ENCODE assay signal across 13 cellular contexts in genomic region chr19:48413879-48414623, GRCh38. TPM values are rescaled to one million over a fixed set of nuclear protein-coding genes. Genes with fewer than 3 reads are reported as not detected.
DNase-seq lines count a peak whose midpoint lies in the region; ATAC-seq and TF ChIP-seq lines count a peak whose summit lies in the region.
"Had no signal": no experiment of that assay in that cellular context is flagged by ENCODE, and none has a peak within 500 bp of the region (broad histone marks: within the 10 kb centered on the region; RNA-seq: fewer than 3 reads in every experiment).

No MANE protein-coding gene starts in this region.

- H3K4me2 ChIP-seq in SK-N-SH (no peak overlapping the region), hepatocyte (peak overlapping the region; percentile 77), smooth muscle cell (peak overlapping the region; percentile 54)

- in situ Hi-C loops in KBM-7 (cut with MboI; ENCODE audit: low pct_unique_long_range_greater_than_20kb, low sequenced_read_pairs) = no loop called here

- H3K36me3 ChIP-seq in SK-N-SH (replicated peaks in 1 of 2; ENCODE audit: control insufficient read depth in 1 of 2, insufficient read depth in 2 of 2, low read length in 1 of 2) (no peaks in the 10 kb centered on the region), hepatocyte (replicated peaks; ENCODE audit: insufficient read depth, low read depth) (no peaks in the 10 kb centered on the region), smooth muscle cell (ENCODE audit: low read depth) (peaks cover 3% of the 10 kb centered on the region)
- H3K36me3 ChIP-seq: vagina had no signal

- H3K79me2 ChIP-seq in SK-N-SH (ENCODE audit: insufficient read depth) = no peaks in the 10 kb centered on the region
- no peaks in the 10 kb centered on the region for H3K79me2 ChIP-seq in hepatocyte
- H3K79me2 ChIP-seq in smooth muscle cell (ENCODE audit: low read depth) = no peaks in the 10 kb centered on the region

- POLR2A ChIA-PET in SK-N-SH (lab: Yijun Ruan, JAX) = no interaction called here

- no peak for DNase-seq in SK-N-SH
- DNase-seq in NCI-H226 = peak; percentile 56
- DNase-seq in hepatocyte (ENCODE audit: low spot score) = peak; percentile 15
- DNase-seq in smooth muscle cell (lab: John Stamatoyannopoulos, UW; ENCODE audit: unreplicated experiment) = no peak
- DNase-seq in KBM-7 = no peak
- DNase-seq in amniotic stem cell (lab: John Stamatoyannopoulos, UW) = no peak
- no peak for DNase-seq in pons (ENCODE audit: low spot score)
- DNase-seq: NCI-H1436 treated with DMSO at 0.1 percent for 48 hours had no signal

- H3K4me1 ChIP-seq in SK-N-SH (ENCODE audit: control insufficient read depth in 1 of 2, insufficient read depth in 2 of 2, low read depth in 1 of 2, low read length in 1 of 2) = no peaks in the 10 kb centered on the region; a peak in 1 of 4 replicates
- H3K4me1 ChIP-seq in hepatocyte (ENCODE audit: insufficient read depth) = no peaks in the 10 kb centered on the region
- H3K4me1 ChIP-seq in smooth muscle cell (ENCODE audit: low read depth) = peaks cover 8% of the 10 kb centered on the region

- H2AFZ ChIP-seq in SK-N-SH (ENCODE audit: low read depth) (no peak overlapping the region; the same call in 1 of the 2 replicates), hepatocyte (peak overlapping the region; percentile 77), smooth muscle cell (ENCODE audit: low read depth) (no peak overlapping the region)

- WGBS in SK-N-SH (ENCODE audit: low lambda C conversion rate) = 72% methylated on average over 19 of the region's 26 CpGs
- WGBS in hepatocyte (ENCODE audit: low lambda C conversion rate, missing lambda C conversion rate) = 37% methylated on average over 26 of the region's 26 CpGs
- WGBS in smooth muscle cell (ENCODE audit: low lambda C conversion rate) = 45% methylated on average over 26 of the region's 26 CpGs

- no peak overlapping the region for H3K4me3 ChIP-seq in SK-N-SH (ENCODE audit: low read depth in 2 of 2, low read length in 1 of 2)
- no peak overlapping the region for H3K4me3 ChIP-seq in hepatocyte
- no peak overlapping the region for H3K4me3 ChIP-seq in smooth muscle cell

- TF ChIP-seq RAD21 in SK-N-SH (IDR thresholded peaks at IDR 0.05; ENCODE audit: low read length) = no peak

- no peak overlapping the region for H3K9ac ChIP-seq in SK-N-SH
- H3K9ac ChIP-seq in smooth muscle cell (ENCODE audit: low read depth) = no peak overlapping the region

- TF ChIP-seq EP300 in SK-N-SH (IDR thresholded peaks at IDR 0.05; ENCODE audit: borderline replicate concordance in 1 of 2, low read depth in 1 of 2, low read length in 1 of 2) = no peak

- H3K27ac ChIP-seq in SK-N-SH (ENCODE audit: low read depth in 2 of 2, low read length in 1 of 2) (peak overlapping the region in 1 of 2 experiments; percentile 11; a peak in 1 of 4 replicates), hepatocyte (no peak overlapping the region), smooth muscle cell (ENCODE audit: low read depth) (no peak overlapping the region)
- H3K27ac ChIP-seq: vagina had no signal

- TF ChIP-seq CTCF in SK-N-SH (IDR thresholded peaks at IDR 0.05) (no peak), hepatocyte (IDR thresholded peaks at IDR 0.05; ENCODE audit: poor library complexity) (no peak), smooth muscle cell (IDR thresholded peaks at IDR 0.05; ENCODE audit: borderline replicate concordance, insufficient read depth, poor library complexity, severe bottlenecking) (no peak)

- CTCF ChIA-PET in SK-N-SH (lab: Yijun Ruan, JAX) = interaction anchor here (0.5 to 1.8 kb wide), 3 partner anchors 75 to 787 kb away, joined by 3 read pairs; no protein-coding TSS in a partner anchor

- H3K9me3 ChIP-seq in SK-N-SH (no peaks in the 10 kb centered on the region), hepatocyte (ENCODE audit: low read depth) (no peaks in the 10 kb centered on the region), smooth muscle cell (replicated peaks; ENCODE audit: low read depth) (no peaks in the 10 kb centered on the region)
- H3K9me3 ChIP-seq: vagina had no signal

- H3K9me2 ChIP-seq in SK-N-SH (no peaks in the 10 kb centered on the region), hepatocyte (replicated peaks; ENCODE audit: insufficient read depth) (no peaks in the 10 kb centered on the region)

- no peaks in the 10 kb centered on the region for H4K20me1 ChIP-seq in SK-N-SH (ENCODE audit: insufficient read depth)
- H4K20me1 ChIP-seq in hepatocyte (ENCODE audit: insufficient read depth, poor library complexity, severe bottlenecking) = no peaks in the 10 kb centered on the region
- H4K20me1 ChIP-seq in smooth muscle cell (ENCODE audit: low read depth) = no peaks in the 10 kb centered on the region

- H3F3A ChIP-seq in SK-N-SH (replicated peaks; ENCODE audit: insufficient read depth) (no peaks in the 10 kb centered on the region), smooth muscle cell (ENCODE audit: low read depth) (no peaks in the 10 kb centered on the region)

- H3K27me3 ChIP-seq in SK-N-SH (ENCODE audit: insufficient read depth) = no peaks in the 10 kb centered on the region
- no peaks in the 10 kb centered on the region for H3K27me3 ChIP-seq in hepatocyte
- H3K27me3 ChIP-seq in smooth muscle cell (ENCODE audit: low read depth) = no peaks in the 10 kb centered on the region
- H3K27me3 ChIP-seq: vagina had no signal

- ATAC-seq in SK-N-SH treated with all-trans-retinoic acid at 6 μM for 48 hours = peak; percentile 25

TF ChIP-seq in SK-N-SH treated with all-trans-retinoic acid at 6 μM for 48 hours, 23 proteins besides CTCF, POLR2A, EP300 and RAD21 (continues in another document):
- TF ChIP-seq PATZ1 (CRISPR knock-in tag; IDR thresholded peaks at IDR 0.05; ENCODE audit: borderline replicate concordance) (no peak), ZC3H10 (CRISPR knock-in tag; IDR thresholded peaks at IDR 0.05) (no peak)

TF ChIP-seq in SK-N-SH, 30 proteins besides CTCF, POLR2A, EP300 and RAD21 (continues in another document):
- TF ChIP-seq FOXM1 (IDR thresholded peaks at IDR 0.05; ENCODE audit: low read depth) = no peak
- TF ChIP-seq RCOR1 (IDR thresholded peaks at IDR 0.05; ENCODE audit: low read length) = no peak
- TF ChIP-seq REST (IDR thresholded peaks at IDR 0.05; ENCODE audit: low read depth, low read length) = no peak
- no peak for TF ChIP-seq FOSL2 (IDR thresholded peaks at IDR 0.05; ENCODE audit: borderline replicate concordance, low read depth)
- no peak for TF ChIP-seq ELF1 (IDR thresholded peaks at IDR 0.05)

RNA-seq across cellular contexts. Expression of gene GRIN2D, which starts 20.6 kb away (rescaled TPM):
- polyA plus RNA-seq in SK-N-SH (2012; rRNA removed) = 0.54 and 0.92 TPM in 2 replicates
- 0.28 and 0.56 TPM in 2 replicates for polyA plus RNA-seq in SK-N-SH (2012; cell fraction: cytosol; rRNA removed)
- polyA plus RNA-seq in SK-N-SH (2012; cell fraction: nucleus; rRNA removed) = 1.3 and 1.4 TPM in 2 replicates
- 0.40 and 1.00 TPM in 2 replicates for total RNA-seq in hepatocyte
- 2.1 and 2.7 TPM in 2 replicates for polyA plus RNA-seq in hepatocyte
- total RNA-seq in smooth muscle cell = 3.5 and 4.0 TPM in 2 replicates
- 10.7 and 12.7 TPM in 2 replicates for polyA plus RNA-seq in smooth muscle cell
- total RNA-seq: vagina had no signal

RNA-seq across cellular contexts. Expression of gene KDELR1, which starts 22.7 kb away (rescaled TPM):
- 119 and 138 TPM in 2 replicates for polyA plus RNA-seq in SK-N-SH (2012; rRNA removed)
- 112 and 158 TPM in 2 replicates for polyA plus RNA-seq in SK-N-SH (2012; cell fraction: cytosol; rRNA removed)
- 110 and 150 TPM in 2 replicates for polyA plus RNA-seq in SK-N-SH (2012; cell fraction: nucleus; rRNA removed)
- total RNA-seq in hepatocyte = 164 and 179 TPM in 2 replicates
- polyA plus RNA-seq in hepatocyte = 278 and 288 TPM in 2 replicates
- 203 and 239 TPM in 2 replicates for total RNA-seq in smooth muscle cell
- 296 and 315 TPM in 2 replicates for polyA plus RNA-seq in smooth muscle cell

RNA-seq across cellular contexts. Expression of gene GRWD1, which starts 31.7 kb away (rescaled TPM):
- 34.1 and 36.6 TPM in 2 replicates for polyA plus RNA-seq in SK-N-SH (2012; rRNA removed)
- 23.8 and 30.6 TPM in 2 replicates for polyA plus RNA-seq in SK-N-SH (2012; cell fraction: cytosol; rRNA removed)
- 29.1 and 29.6 TPM in 2 replicates for polyA plus RNA-seq in SK-N-SH (2012; cell fraction: nucleus; rRNA removed)
- total RNA-seq in hepatocyte = 25.2 and 25.9 TPM in 2 replicates
- polyA plus RNA-seq in hepatocyte = 33.1 and 36.6 TPM in 2 replicates
- total RNA-seq in smooth muscle cell = 11.7 and 22.1 TPM in 2 replicates
- polyA plus RNA-seq in smooth muscle cell = 23.6 and 25.7 TPM in 2 replicates

RNA-seq across cellular contexts. Expression of gene KCNJ14, which starts 41.3 kb away (rescaled TPM):
- polyA plus RNA-seq in SK-N-SH (2012; rRNA removed) (1.1 and 1.2 TPM in 2 replicates), hepatocyte (0.32 and 1.1 TPM in 2 replicates), smooth muscle cell (1.7 and 2.0 TPM in 2 replicates)
- polyA plus RNA-seq in SK-N-SH (2012; cell fraction: cytosol; rRNA removed) = 0.54 and 0.93 TPM in 2 replicates
- polyA plus RNA-seq in SK-N-SH (2012; cell fraction: nucleus; rRNA removed) = 6.1 and 7.2 TPM in 2 replicates
- total RNA-seq in hepatocyte (0.12 and 0.70 TPM in 2 replicates), smooth muscle cell (1.2 and 1.8 TPM in 2 replicates)

RNA-seq across cellular contexts. Expression of gene SYNGR4, which starts 49.9 kb away (rescaled TPM):
- polyA plus RNA-seq in SK-N-SH (2012; rRNA removed) (0.08 TPM in 1 of 2 replicates, not detected in the other), hepatocyte (0.51 and 1.3 TPM in 2 replicates), smooth muscle cell (0.98 TPM in 1 of 2 replicates, not detected in the other)
- polyA plus RNA-seq in SK-N-SH (2012; cell fraction: cytosol; rRNA removed) = 0.03 TPM in 1 of 2 replicates, not detected in the other
- polyA plus RNA-seq in SK-N-SH (2012; cell fraction: nucleus; rRNA removed) = not detected in 2 replicates
- total RNA-seq in hepatocyte (not detected in 2 replicates), smooth muscle cell (not detected in 2 replicates)
- total RNA-seq: activated CD8-positive, alpha-beta memory T cell treated with anti-CD3 and anti-CD28 coated beads for 36 hours; glomerular endothelial cell; vagina had no signal
- polyA plus RNA-seq: neural cell had no signal

Comparison
In these comparisons a context has a peak if more than half of its experiments do, and no peak if none do; other contexts are left out.
1. DNase-seq: peak in NCI-H226 (single experiment) and hepatocyte (single experiment); none in SK-N-SH (single experiment), smooth muscle cell (single experiment), KBM-7 (single experiment), amniotic stem cell (single experiment) and pons (single experiment).